Comparison of ENCODE assay signal across 1 cellular context in the genomic region with DNA sequence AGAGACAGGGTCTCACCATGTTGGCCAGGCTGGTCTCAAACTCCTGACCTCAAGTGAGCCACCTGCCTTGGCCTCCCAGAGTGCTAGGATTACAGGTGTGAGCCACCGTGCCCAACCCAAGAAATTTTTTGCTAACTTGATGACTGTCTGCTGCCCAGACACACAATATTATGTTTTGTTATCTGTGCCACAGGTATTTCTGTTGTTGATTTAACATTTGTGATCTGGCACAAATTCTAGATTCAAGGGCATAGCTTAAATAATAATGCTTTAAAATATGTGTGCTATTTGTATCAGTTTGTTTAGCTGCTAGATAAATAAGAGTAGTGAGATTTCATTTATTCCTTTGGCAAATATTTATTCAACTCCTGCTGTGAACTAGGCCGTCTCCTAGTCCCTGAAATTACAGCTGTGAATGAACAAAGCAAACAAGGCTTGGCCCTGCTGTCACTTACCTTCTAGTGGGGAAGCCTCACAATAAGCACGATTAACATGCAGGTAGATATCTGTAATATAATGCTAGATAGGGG.
A peak's percentile ranks its signal among the peaks of the same experiment; 100 is the strongest.
TF ChIP-seq lines count a peak whose summit lies in the region.

No MANE protein-coding gene starts in this region.

TF ChIP-seq in HepG2, 621 proteins besides CTCF, POLR2A, EP300 and RAD21 (continued from another document and continues in another):
- TF ChIP-seq, protein P1, sequence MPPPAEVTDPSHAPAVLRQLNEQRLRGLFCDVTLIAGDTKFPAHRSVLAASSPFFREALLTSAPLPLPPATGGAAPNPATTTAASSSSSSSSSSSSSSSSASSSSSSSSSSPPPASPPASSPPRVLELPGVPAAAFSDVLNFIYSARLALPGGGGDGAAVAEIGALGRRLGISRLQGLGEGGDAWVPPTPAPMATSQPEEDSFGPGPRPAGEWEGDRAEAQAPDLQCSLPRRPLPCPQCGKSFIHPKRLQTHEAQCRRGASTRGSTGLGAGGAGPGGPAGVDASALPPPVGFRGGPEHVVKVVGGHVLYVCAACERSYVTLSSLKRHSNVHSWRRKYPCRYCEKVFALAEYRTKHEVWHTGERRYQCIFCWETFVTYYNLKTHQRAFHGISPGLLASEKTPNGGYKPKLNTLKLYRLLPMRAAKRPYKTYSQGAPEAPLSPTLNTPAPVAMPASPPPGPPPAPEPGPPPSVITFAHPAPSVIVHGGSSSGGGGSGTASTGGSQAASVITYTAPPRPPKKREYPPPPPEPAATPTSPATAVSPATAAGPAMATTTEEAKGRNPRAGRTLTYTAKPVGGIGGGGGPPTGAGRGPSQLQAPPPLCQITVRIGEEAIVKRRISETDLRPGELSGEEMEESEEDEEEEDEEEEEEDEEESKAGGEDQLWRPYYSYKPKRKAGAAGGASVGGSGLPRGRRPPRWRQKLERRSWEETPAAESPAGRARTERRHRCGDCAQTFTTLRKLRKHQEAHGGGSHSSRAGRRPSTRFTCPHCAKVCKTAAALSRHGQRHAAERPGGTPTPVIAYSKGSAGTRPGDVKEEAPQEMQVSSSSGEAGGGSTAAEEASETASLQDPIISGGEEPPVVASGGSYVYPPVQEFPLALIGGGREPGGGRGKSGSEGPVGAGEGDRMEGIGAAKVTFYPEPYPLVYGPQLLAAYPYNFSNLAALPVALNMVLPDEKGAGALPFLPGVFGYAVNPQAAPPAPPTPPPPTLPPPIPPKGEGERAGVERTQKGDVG (CRISPR knock-in tag; IDR thresholded peaks at IDR 0.05; ENCODE audit: borderline replicate concordance), result no peak
- TF ChIP-seq RFXANK (CRISPR knock-in tag; IDR thresholded peaks at IDR 0.05), result 0 out of 2 replicates have a peak, but pooled peaks have one; percentile 68
- no peak for TF ChIP-seq ZFP36L2 (CRISPR knock-in tag; IDR thresholded peaks at IDR 0.05)
- no peak for TF ChIP-seq ZNF10 (CRISPR knock-in tag; IDR thresholded peaks at IDR 0.05; ENCODE audit: borderline replicate concordance, low read depth)
- TF ChIP-seq NR2C2 (CRISPR knock-in tag; IDR thresholded peaks at IDR 0.05; ENCODE audit: borderline replicate concordance), result 0 out of 2 replicates have a peak, but pooled peaks have one; percentile 44
- no peak for TF ChIP-seq ETV6 (CRISPR knock-in tag; conservative IDR thresholded peaks at IDR 0.05)
- TF ChIP-seq, protein P2, sequence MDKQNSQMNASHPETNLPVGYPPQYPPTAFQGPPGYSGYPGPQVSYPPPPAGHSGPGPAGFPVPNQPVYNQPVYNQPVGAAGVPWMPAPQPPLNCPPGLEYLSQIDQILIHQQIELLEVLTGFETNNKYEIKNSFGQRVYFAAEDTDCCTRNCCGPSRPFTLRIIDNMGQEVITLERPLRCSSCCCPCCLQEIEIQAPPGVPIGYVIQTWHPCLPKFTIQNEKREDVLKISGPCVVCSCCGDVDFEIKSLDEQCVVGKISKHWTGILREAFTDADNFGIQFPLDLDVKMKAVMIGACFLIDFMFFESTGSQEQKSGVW (CRISPR knock-in tag; IDR thresholded peaks at IDR 0.05; ENCODE audit: borderline replicate concordance), result no peak
- TF ChIP-seq, protein P3, sequence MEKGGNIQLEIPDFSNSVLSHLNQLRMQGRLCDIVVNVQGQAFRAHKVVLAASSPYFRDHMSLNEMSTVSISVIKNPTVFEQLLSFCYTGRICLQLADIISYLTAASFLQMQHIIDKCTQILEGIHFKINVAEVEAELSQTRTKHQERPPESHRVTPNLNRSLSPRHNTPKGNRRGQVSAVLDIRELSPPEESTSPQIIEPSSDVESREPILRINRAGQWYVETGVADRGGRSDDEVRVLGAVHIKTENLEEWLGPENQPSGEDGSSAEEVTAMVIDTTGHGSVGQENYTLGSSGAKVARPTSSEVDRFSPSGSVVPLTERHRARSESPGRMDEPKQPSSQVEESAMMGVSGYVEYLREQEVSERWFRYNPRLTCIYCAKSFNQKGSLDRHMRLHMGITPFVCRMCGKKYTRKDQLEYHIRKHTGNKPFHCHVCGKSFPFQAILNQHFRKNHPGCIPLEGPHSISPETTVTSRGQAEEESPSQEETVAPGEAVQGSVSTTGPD (CRISPR knock-in tag; IDR thresholded peaks at IDR 0.05), result 0 out of 2 replicates have a peak, but pooled peaks have one; percentile 35
- no peak for TF ChIP-seq ELF4 (CRISPR knock-in tag; IDR thresholded peaks at IDR 0.05; ENCODE audit: borderline replicate concordance)
- no peak for TF ChIP-seq RFX3 (CRISPR knock-in tag; IDR thresholded peaks at IDR 0.05)
- peak; percentile 83; the same call in 1 of the 2 replicates for TF ChIP-seq PITX1 (CRISPR knock-in tag; IDR thresholded peaks at IDR 0.05)
- peak; percentile 52; the same call in 1 of the 2 replicates for TF ChIP-seq TCF7L2 (IDR thresholded peaks at IDR 0.05; ENCODE audit: low read depth, low read length)
- TF ChIP-seq TGIF2 (CRISPR knock-in tag; IDR thresholded peaks at IDR 0.05), result peak; percentile 65; the same call in 1 of the 2 replicates
- peak; percentile 86 for TF ChIP-seq HHEX (CRISPR knock-in tag; IDR thresholded peaks at IDR 0.05)
- TF ChIP-seq, protein P4, sequence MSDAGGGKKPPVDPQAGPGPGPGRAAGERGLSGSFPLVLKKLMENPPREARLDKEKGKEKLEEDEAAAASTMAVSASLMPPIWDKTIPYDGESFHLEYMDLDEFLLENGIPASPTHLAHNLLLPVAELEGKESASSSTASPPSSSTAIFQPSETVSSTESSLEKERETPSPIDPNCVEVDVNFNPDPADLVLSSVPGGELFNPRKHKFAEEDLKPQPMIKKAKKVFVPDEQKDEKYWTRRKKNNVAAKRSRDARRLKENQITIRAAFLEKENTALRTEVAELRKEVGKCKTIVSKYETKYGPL (CRISPR knock-in tag; IDR thresholded peaks at IDR 0.05), result peak; percentile 63; the same call in 1 of the 2 replicates
- TF ChIP-seq, protein P5, sequence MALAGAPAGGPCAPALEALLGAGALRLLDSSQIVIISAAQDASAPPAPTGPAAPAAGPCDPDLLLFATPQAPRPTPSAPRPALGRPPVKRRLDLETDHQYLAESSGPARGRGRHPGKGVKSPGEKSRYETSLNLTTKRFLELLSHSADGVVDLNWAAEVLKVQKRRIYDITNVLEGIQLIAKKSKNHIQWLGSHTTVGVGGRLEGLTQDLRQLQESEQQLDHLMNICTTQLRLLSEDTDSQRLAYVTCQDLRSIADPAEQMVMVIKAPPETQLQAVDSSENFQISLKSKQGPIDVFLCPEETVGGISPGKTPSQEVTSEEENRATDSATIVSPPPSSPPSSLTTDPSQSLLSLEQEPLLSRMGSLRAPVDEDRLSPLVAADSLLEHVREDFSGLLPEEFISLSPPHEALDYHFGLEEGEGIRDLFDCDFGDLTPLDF (CRISPR knock-in tag; IDR thresholded peaks at IDR 0.05), result peak; percentile 54; the same call in 1 of the 2 replicates
- peak; percentile 96 for TF ChIP-seq SAP130 (CRISPR knock-in tag; IDR thresholded peaks at IDR 0.05; ENCODE audit: low read depth)
- no peak for TF ChIP-seq ZNF850 (CRISPR knock-in tag; conservative IDR thresholded peaks at IDR 0.05)
- no peak for TF ChIP-seq TAF15 (IDR thresholded peaks at IDR 0.05; ENCODE audit: low read depth, low read length, poor library complexity, severe bottlenecking)
- TF ChIP-seq FOSL2 (CRISPR knock-in tag; IDR thresholded peaks at IDR 0.05), result peak; percentile 14
- TF ChIP-seq ZNF24 (IDR thresholded peaks at IDR 0.05), result peak; percentile 85
- TF ChIP-seq, protein P6, sequence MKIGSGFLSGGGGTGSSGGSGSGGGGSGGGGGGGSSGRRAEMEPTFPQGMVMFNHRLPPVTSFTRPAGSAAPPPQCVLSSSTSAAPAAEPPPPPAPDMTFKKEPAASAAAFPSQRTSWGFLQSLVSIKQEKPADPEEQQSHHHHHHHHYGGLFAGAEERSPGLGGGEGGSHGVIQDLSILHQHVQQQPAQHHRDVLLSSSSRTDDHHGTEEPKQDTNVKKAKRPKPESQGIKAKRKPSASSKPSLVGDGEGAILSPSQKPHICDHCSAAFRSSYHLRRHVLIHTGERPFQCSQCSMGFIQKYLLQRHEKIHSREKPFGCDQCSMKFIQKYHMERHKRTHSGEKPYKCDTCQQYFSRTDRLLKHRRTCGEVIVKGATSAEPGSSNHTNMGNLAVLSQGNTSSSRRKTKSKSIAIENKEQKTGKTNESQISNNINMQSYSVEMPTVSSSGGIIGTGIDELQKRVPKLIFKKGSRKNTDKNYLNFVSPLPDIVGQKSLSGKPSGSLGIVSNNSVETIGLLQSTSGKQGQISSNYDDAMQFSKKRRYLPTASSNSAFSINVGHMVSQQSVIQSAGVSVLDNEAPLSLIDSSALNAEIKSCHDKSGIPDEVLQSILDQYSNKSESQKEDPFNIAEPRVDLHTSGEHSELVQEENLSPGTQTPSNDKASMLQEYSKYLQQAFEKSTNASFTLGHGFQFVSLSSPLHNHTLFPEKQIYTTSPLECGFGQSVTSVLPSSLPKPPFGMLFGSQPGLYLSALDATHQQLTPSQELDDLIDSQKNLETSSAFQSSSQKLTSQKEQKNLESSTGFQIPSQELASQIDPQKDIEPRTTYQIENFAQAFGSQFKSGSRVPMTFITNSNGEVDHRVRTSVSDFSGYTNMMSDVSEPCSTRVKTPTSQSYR (CRISPR knock-in tag; IDR thresholded peaks at IDR 0.05; ENCODE audit: borderline replicate concordance), result peak; percentile 13; the same call in 1 of the 2 replicates
- peak; percentile 83 for TF ChIP-seq MED1 (CRISPR knock-in tag; IDR thresholded peaks at IDR 0.05)
- no peak for TF ChIP-seq CREB1 (IDR thresholded peaks at IDR 0.05)
- peak; percentile 44; the same call in 1 of the 2 replicates for TF ChIP-seq CREB1 (CRISPR knock-in tag; IDR thresholded peaks at IDR 0.05)
- 0 out of 2 replicates have a peak, but pooled peaks have one; percentile 68 for TF ChIP-seq HOXD1 (CRISPR knock-in tag; IDR thresholded peaks at IDR 0.05)
- no peak for TF ChIP-seq ZNF781 (CRISPR knock-in tag; IDR thresholded peaks at IDR 0.05; ENCODE audit: borderline replicate concordance, not compliant biosample characterization)
- TF ChIP-seq, protein P7, sequence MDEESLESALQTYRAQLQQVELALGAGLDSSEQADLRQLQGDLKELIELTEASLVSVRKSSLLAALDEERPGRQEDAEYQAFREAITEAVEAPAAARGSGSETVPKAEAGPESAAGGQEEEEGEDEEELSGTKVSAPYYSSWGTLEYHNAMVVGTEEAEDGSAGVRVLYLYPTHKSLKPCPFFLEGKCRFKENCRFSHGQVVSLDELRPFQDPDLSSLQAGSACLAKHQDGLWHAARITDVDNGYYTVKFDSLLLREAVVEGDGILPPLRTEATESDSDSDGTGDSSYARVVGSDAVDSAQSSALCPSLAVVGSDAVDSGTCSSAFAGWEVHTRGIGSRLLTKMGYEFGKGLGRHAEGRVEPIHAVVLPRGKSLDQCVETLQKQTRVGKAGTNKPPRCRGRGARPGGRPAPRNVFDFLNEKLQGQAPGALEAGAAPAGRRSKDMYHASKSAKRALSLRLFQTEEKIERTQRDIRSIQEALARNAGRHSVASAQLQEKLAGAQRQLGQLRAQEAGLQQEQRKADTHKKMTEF (CRISPR knock-in tag; IDR thresholded peaks at IDR 0.05), result peak; percentile 88
- peak; percentile 89 for TF ChIP-seq ZNF121 (CRISPR knock-in tag; IDR thresholded peaks at IDR 0.05)
- TF ChIP-seq, protein P8, sequence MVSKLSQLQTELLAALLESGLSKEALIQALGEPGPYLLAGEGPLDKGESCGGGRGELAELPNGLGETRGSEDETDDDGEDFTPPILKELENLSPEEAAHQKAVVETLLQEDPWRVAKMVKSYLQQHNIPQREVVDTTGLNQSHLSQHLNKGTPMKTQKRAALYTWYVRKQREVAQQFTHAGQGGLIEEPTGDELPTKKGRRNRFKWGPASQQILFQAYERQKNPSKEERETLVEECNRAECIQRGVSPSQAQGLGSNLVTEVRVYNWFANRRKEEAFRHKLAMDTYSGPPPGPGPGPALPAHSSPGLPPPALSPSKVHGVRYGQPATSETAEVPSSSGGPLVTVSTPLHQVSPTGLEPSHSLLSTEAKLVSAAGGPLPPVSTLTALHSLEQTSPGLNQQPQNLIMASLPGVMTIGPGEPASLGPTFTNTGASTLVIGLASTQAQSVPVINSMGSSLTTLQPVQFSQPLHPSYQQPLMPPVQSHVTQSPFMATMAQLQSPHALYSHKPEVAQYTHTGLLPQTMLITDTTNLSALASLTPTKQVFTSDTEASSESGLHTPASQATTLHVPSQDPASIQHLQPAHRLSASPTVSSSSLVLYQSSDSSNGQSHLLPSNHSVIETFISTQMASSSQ (IDR thresholded peaks at IDR 0.05; ENCODE audit: low read depth), result peak; percentile 64
- TF ChIP-seq, protein P8 (CRISPR knock-in tag; IDR thresholded peaks at IDR 0.05; ENCODE audit: borderline replicate concordance), result peak; percentile 87; the same call in 1 of the 2 replicates
- TF ChIP-seq IKZF4 (CRISPR knock-in tag; IDR thresholded peaks at IDR 0.05; ENCODE audit: borderline replicate concordance, low read depth, not compliant biosample characterization), result no peak
- TF ChIP-seq ZSCAN30 (CRISPR knock-in tag; IDR thresholded peaks at IDR 0.05), result no peak
- TF ChIP-seq ZSCAN29 (CRISPR knock-in tag; conservative IDR thresholded peaks at IDR 0.05), result peak; percentile 79; the same call in 1 of the 2 replicates
- TF ChIP-seq MAF1 (CRISPR knock-in tag; IDR thresholded peaks at IDR 0.05; ENCODE audit: borderline replicate concordance), result 0 out of 2 replicates have a peak, but pooled peaks have one; percentile 25
- peak; percentile 80; the same call in 1 of the 2 replicates for TF ChIP-seq MBD4 (IDR thresholded peaks at IDR 0.05; ENCODE audit: borderline replicate concordance, low read length)
- peak; percentile 82 for TF ChIP-seq RARA (CRISPR knock-in tag; IDR thresholded peaks at IDR 0.05)
- no peak for TF ChIP-seq ZNF761 (CRISPR knock-in tag; conservative IDR thresholded peaks at IDR 0.05)
- TF ChIP-seq SMYD3 (CRISPR knock-in tag; IDR thresholded peaks at IDR 0.05), result no peak
- no peak for TF ChIP-seq CBX1 (IDR thresholded peaks at IDR 0.05; ENCODE audit: low read depth)
- no peak for TF ChIP-seq SOX6 (IDR thresholded peaks at IDR 0.05)
- TF ChIP-seq SOX6 (CRISPR knock-in tag; IDR thresholded peaks at IDR 0.05), result peak; percentile 95
- TF ChIP-seq ZNF136 (CRISPR knock-in tag; IDR thresholded peaks at IDR 0.05; ENCODE audit: low read depth), result no peak
- TF ChIP-seq MEF2D (CRISPR knock-in tag; IDR thresholded peaks at IDR 0.05), result 0 out of 2 replicates have a peak, but pooled peaks have one; percentile 38
- peak; percentile 95 for TF ChIP-seq ISL2 (CRISPR knock-in tag; IDR thresholded peaks at IDR 0.05)
- TF ChIP-seq ZNF292 (CRISPR knock-in tag; IDR thresholded peaks at IDR 0.05; ENCODE audit: borderline replicate concordance, low read depth), result no peak
- TF ChIP-seq ZMYM2 (CRISPR knock-in tag; IDR thresholded peaks at IDR 0.05), result peak; percentile 90
- TF ChIP-seq ZNF335 (CRISPR knock-in tag; IDR thresholded peaks at IDR 0.05), result peak; percentile 33; the same call in 1 of the 2 replicates
- peak; percentile 68; the same call in 1 of the 2 replicates for TF ChIP-seq KAT8 (CRISPR knock-in tag; IDR thresholded peaks at IDR 0.05)
